In the genomic region with DNA sequence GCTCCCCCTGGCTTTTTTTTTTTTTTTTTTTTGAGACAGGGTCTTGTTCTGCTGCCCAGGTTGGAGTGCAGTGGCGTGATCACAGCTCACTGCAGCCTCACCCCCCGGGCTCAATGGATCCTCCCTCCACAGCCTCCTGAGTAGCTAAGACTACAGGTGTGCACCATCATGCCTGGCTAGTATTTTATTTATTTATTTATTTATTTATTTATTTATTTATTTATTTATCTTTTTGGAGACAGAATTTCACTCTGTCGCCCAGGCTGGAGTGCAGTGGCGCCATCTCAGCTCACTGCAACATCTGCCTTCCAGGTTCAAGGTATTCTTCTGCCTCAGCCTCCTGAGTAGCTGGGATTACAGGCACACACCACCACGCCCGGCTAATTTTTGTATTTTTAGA, we compare ENCODE assay signal across 15 cellular contexts. TPM values are rescaled to one million over a fixed set of nuclear protein-coding genes. Genes with fewer than 3 reads are reported as not detected.
"Had no signal": no experiment of that assay in that cellular context is flagged by ENCODE, and none has a peak within 500 bp of the region (broad histone marks: within the 10 kb centered on the region; RNA-seq: fewer than 3 reads in every experiment).

No MANE protein-coding gene starts in this region.

RNA-seq across cellular contexts. Expression of gene NEURL1, which starts 10.3 kb away (rescaled TPM):
- total RNA-seq: dermis blood vessel endothelial cell, left ventricle myocardium superior had no signal

RNA-seq across cellular contexts. Expression of gene CALHM3, which starts 24.7 kb away (rescaled TPM):
- total RNA-seq: colonic mucosa, dermis blood vessel endothelial cell, endodermal cell, kidney epithelial cell, left colon, left ventricle myocardium superior, neural crest cell, osteocyte, posterior vena cava, right atrium auricular region, sigmoid colon, stomach, vagina had no signal
- polyA plus RNA-seq: esophagus, sigmoid colon, stomach had no signal

RNA-seq across cellular contexts. Expression of gene CALHM1, which starts 45.1 kb away (rescaled TPM):
- total RNA-seq: colonic mucosa, dermis blood vessel endothelial cell, endodermal cell, kidney epithelial cell, left colon, left ventricle myocardium superior, lung, neural crest cell, osteocyte, posterior vena cava, right atrium auricular region, sigmoid colon, stomach, vagina had no signal
- polyA plus RNA-seq: esophagus, lung, stomach had no signal

RNA-seq across cellular contexts. Expression of gene CALHM2, which starts 51.6 kb away (rescaled TPM):
- total RNA-seq: neural crest cell had no signal
